20 cellular contexts compared by ENCODE assay signal in the genomic region with DNA sequence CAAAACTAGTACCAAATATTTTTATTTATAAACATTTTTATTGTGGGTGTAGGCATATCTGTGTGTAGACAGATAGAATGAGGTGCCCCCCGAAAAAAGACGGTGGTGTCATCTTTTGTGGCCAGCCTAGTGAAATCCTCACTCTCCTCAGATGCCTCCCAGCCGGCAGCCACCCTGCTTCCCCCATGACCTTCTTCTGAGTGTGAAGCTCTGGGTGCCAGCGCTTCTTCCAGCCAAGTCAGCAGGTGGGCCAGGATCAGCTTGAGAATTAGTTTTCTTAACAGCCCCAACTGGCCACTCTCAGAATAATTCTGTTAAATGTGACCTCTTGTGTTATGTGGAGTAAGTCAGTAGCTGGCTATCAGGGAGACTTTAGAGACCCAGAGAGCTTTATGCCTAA.
DNase-seq lines count a peak whose midpoint lies in the region; ATAC-seq and TF ChIP-seq lines count a peak whose summit lies in the region.
"Had no signal": no experiment of that assay in that cellular context is flagged by ENCODE, and none has a peak within 500 bp of the region (broad histone marks: within the 10 kb centered on the region; RNA-seq: fewer than 3 reads in every experiment).

No MANE protein-coding gene starts in this region.

- peaks cover 17% of the 10 kb centered on the region for H3K36me3 Mint-ChIP-seq in MCF 10A (ENCODE audit: insufficient read depth, unreplicated experiment)

- DNase-seq in MCF 10A (ENCODE audit: unreplicated experiment) (no peak), mammary epithelial cell (no peak), right cardiac atrium (no peak), psoas muscle (peak; percentile 28 to 73), uterus (no peak), thyroid gland (no peak)
- DNase-seq in stimulated activated CD4-positive, alpha-beta T cell treated with anti-CD3 and anti-CD28 coated beads, Interleukin-4, amount 100 ng/mL, for 1 hour: no peak
- DNase-seq: activated CD4-positive, alpha-beta memory T cell treated with anti-CD3 and anti-CD28 coated beads for 36 hours; activated effector memory CD4-positive, alpha-beta T cell treated with anti-CD3 and anti-CD28 coated beads, Interleukin-2, amount 50 U/mL, for 16 hours; effector CD4-positive, alpha-beta T cell; foreskin keratinocyte; lower lobe of right lung; NCI-H1694 treated with DMSO at 0.1 percent for 48 hours; NCI-H2227 treated with DMSO at 0.1 percent for 48 hours; stimulated activated CD4-positive, alpha-beta T cell treated with anti-CD3 and anti-CD28 coated beads, Interleukin-2, amount 100 ng/mL, for 24 hours; stimulated activated naive B cell treated with anti-CD40 and anti-IgM and Interleukin-4, amounts not matched to agents 10 μg/mL and 1 μg/mL and 100 μg/mL, for 72 hours had no signal

- H3K9me3 Mint-ChIP-seq in MCF 10A (ENCODE audit: unreplicated experiment): no peaks in the 10 kb centered on the region
- H3K9me3 Mint-ChIP-seq: activated CD4-positive, alpha-beta memory T cell treated with anti-CD3 and anti-CD28 coated beads for 36 hours; IgD-negative memory B cell; stimulated activated naive B cell treated with anti-CD40 and anti-IgM and Interleukin-4, amounts not matched to agents 10 μg/mL and 1 μg/mL and 100 μg/mL, for 72 hours had no signal

- H3K27me3 ChIP-seq in mammary epithelial cell (ENCODE audit: insufficient read depth, low read length) (no peaks in the 10 kb centered on the region), right cardiac atrium (ENCODE audit: control insufficient read depth, insufficient read depth) (no peaks in the 10 kb centered on the region), psoas muscle (ENCODE audit: insufficient read depth in 3 of 3, low read length in 2 of 3) (no peaks in the 10 kb centered on the region), uterus (no peaks in the 10 kb centered on the region), thyroid gland (no peaks in the 10 kb centered on the region)
- H3K27me3 ChIP-seq: foreskin keratinocyte, tibial nerve had no signal

- no peaks in the 10 kb centered on the region for H3K27me3 Mint-ChIP-seq in MCF 10A (ENCODE audit: insufficient read depth, unreplicated experiment)
- H3K27me3 Mint-ChIP-seq: activated CD4-positive, alpha-beta memory T cell treated with anti-CD3 and anti-CD28 coated beads for 36 hours; B cell; IgD-negative memory B cell; stimulated activated naive B cell treated with anti-CD40 and anti-IgM and Interleukin-4, amounts not matched to agents 10 μg/mL and 1 μg/mL and 100 μg/mL, for 72 hours had no signal

- H3K4me2 ChIP-seq in mammary epithelial cell (ENCODE audit: insufficient read depth, low read depth, low read length): no peak overlapping the region

- H4K20me1 ChIP-seq in mammary epithelial cell (ENCODE audit: insufficient read depth, low read length): no peaks in the 10 kb centered on the region

- CTCF ChIA-PET in MCF 10A (lab: Yijun Ruan, JAX) (interaction anchor here (0.6 to 1.4 kb wide), 3 partner anchors 29 to 480 kb away, joined by 3 to 4 read pairs (median 3); no protein-coding TSS in a partner anchor), mammary epithelial cell (lab: Charles Lee; ENCODE audit: low non-redundant PET) (no interaction called here)

- POLR2A ChIA-PET in MCF 10A (lab: Yijun Ruan, JAX): interaction anchor here (0.6 to 3.7 kb wide), 15 partner anchors 9 to 465 kb away, joined by 3 to 24 read pairs (median 5); no protein-coding TSS in a partner anchor

- peaks cover 54% of the 10 kb centered on the region for H3K4me1 Mint-ChIP-seq in MCF 10A (ENCODE audit: insufficient read depth, unreplicated experiment)
- H3K4me1 Mint-ChIP-seq: B cell; stimulated activated naive B cell treated with anti-CD40 and anti-IgM and Interleukin-4, amounts not matched to agents 10 μg/mL and 1 μg/mL and 100 μg/mL, for 72 hours had no signal

- peaks cover 26% of the 10 kb centered on the region for H3K4me1 ChIP-seq in mammary epithelial cell (ENCODE audit: insufficient read depth, low read length)
- peaks cover 16% of the 10 kb centered on the region for H3K4me1 ChIP-seq in right cardiac atrium (ENCODE audit: control insufficient read depth, insufficient read depth, low read length)
- H3K4me1 ChIP-seq in psoas muscle: peaks cover 40% of the 10 kb centered on the region
- peaks cover 0 to 3% of the 10 kb centered on the region in 2 donors for H3K4me1 ChIP-seq in uterus
- H3K4me1 ChIP-seq in thyroid gland: peaks cover 15% of the 10 kb centered on the region in 2 donors

- WGBS in mammary epithelial cell (ENCODE audit: low coverage, missing lambda C conversion rate): 100% methylated on average over 4 of the region's 4 CpGs
- 69% methylated on average over 4 of the region's 4 CpGs for WGBS in right cardiac atrium
- WGBS in psoas muscle, 3 donors: 31 to 35% (median 35%) methylated on average over 4 of the region's 4 CpGs
- 92 to 95% methylated on average over 4 of the region's 4 CpGs for WGBS in thyroid gland, 2 donors

- TF ChIP-seq CTCF in MCF 10A (IDR thresholded peaks at IDR 0.05; ENCODE audit: unreplicated experiment) (no peak), mammary epithelial cell (conservative IDR thresholded peaks at IDR 0.05 in 1 of 2, IDR thresholded peaks at IDR 0.05 in 1 of 2; ENCODE audit: extremely low read depth in 1 of 2, insufficient read depth in 1 of 2, low read depth in 1 of 2, low read length in 2 of 2) (no peak), psoas muscle (IDR thresholded peaks at IDR 0.05) (no peak), uterus (IDR thresholded peaks at IDR 0.05) (no peak), thyroid gland (IDR thresholded peaks at IDR 0.05) (no peak)

- peak overlapping the region; percentile 72 for H3K27ac Mint-ChIP-seq in MCF 10A (ENCODE audit: low read depth, unreplicated experiment)
- H3K27ac Mint-ChIP-seq: activated CD4-positive, alpha-beta memory T cell treated with anti-CD3 and anti-CD28 coated beads for 36 hours; B cell; IgD-negative memory B cell; stimulated activated naive B cell treated with anti-CD40 and anti-IgM and Interleukin-4, amounts not matched to agents 10 μg/mL and 1 μg/mL and 100 μg/mL, for 72 hours had no signal

- no peak overlapping the region for H3K4me3 Mint-ChIP-seq in MCF 10A (ENCODE audit: unreplicated experiment)
- H3K4me3 Mint-ChIP-seq: activated CD4-positive, alpha-beta memory T cell treated with anti-CD3 and anti-CD28 coated beads for 36 hours; B cell; IgD-negative memory B cell; stimulated activated naive B cell treated with anti-CD40 and anti-IgM and Interleukin-4, amounts not matched to agents 10 μg/mL and 1 μg/mL and 100 μg/mL, for 72 hours had no signal

- no peak overlapping the region for H3K9ac ChIP-seq in mammary epithelial cell (ENCODE audit: insufficient read depth, low read length)

- H3K36me3 ChIP-seq in mammary epithelial cell (ENCODE audit: insufficient read depth, low read length): no peaks in the 10 kb centered on the region
- H3K36me3 ChIP-seq in psoas muscle (ENCODE audit: insufficient read depth in 1 of 2, low read depth in 1 of 2): no peaks in the 10 kb centered on the region
- H3K36me3 ChIP-seq in uterus: no peaks in the 10 kb centered on the region
- H3K36me3 ChIP-seq in thyroid gland: no peaks in the 10 kb centered on the region
- H3K36me3 ChIP-seq: lower lobe of right lung, tibial nerve had no signal

- no peaks in the 10 kb centered on the region for H3K79me2 ChIP-seq in mammary epithelial cell (ENCODE audit: insufficient read depth, low read length)

- H3K27ac ChIP-seq in mammary epithelial cell (ENCODE audit: insufficient read depth, low read depth, low read length) (no peak overlapping the region), right cardiac atrium (ENCODE audit: low read length) (peak overlapping the region; percentile 73), psoas muscle (peak overlapping the region; percentile 84), uterus (peak overlapping the region; percentile 36 to 62), thyroid gland (no peak overlapping the region)
- H3K27ac ChIP-seq: foreskin keratinocyte, lower lobe of right lung had no signal

- ATAC-seq in right cardiac atrium (peak; percentile 32 to 41), psoas muscle (peak; percentile 44 to 71 (median 60)), HG03025 (IDR thresholded peaks at IDR 0.05; ENCODE audit: low FRiP score, unreplicated experiment) (no peak)
- ATAC-seq: foreskin keratinocyte; lower lobe of right lung; stimulated activated naive B cell treated with anti-CD40 and anti-IgM and Interleukin-4, amounts not matched to agents 10 μg/mL and 1 μg/mL and 100 μg/mL, for 72 hours had no signal

- H2AFZ ChIP-seq in mammary epithelial cell (ENCODE audit: low read depth, low read length): no peak overlapping the region

- in situ Hi-C loops in mammary epithelial cell (cut with MboI; ENCODE audit: low sequenced_read_pairs in 2 of 2): no loop called here

- intact Hi-C loops in MCF 10A (cut with micrococcal nuclease): no loop called here
- intact Hi-C loops in mammary epithelial cell (cut with micrococcal nuclease): no loop called here
- intact Hi-C loops in right cardiac atrium (cut with DNase I): no loop called here
- intact Hi-C loops in psoas muscle (cut with DNase I): loop anchor here (10.0 kb wide), 1 partner anchor 232 kb away; a partner anchor contains a TSS
- intact Hi-C loops in uterus (cut with DNase I; ENCODE audit: low total_unique reads): no loop called here
- intact Hi-C loops in thyroid gland (cut with DNase I): no loop called here

- H3K9me3 ChIP-seq in mammary epithelial cell (replicated peaks; ENCODE audit: insufficient read depth, low read length) (no peaks in the 10 kb centered on the region), right cardiac atrium (ENCODE audit: control insufficient read depth, low read length) (no peaks in the 10 kb centered on the region), psoas muscle (no peaks in the 10 kb centered on the region), uterus (no peaks in the 10 kb centered on the region), thyroid gland (no peaks in the 10 kb centered on the region)
- H3K9me3 ChIP-seq: lower lobe of right lung, tibial nerve had no signal

- BruUV-seq in MCF 10A (replicated peaks; lab: Mats Ljungman, UMichigan) (no TSS peak), mammary epithelial cell (replicated peaks; lab: Mats Ljungman, UMichigan) (no TSS peak)

- TF ChIP-seq POLR2A in uterus (IDR thresholded peaks at IDR 0.05) (no peak), thyroid gland (IDR thresholded peaks at IDR 0.05) (no peak)

- dilution Hi-C loops in mammary epithelial cell (cut with HindIII; ENCODE audit: low sequenced_read_pairs): no loop called here

- H3K4me3 ChIP-seq in mammary epithelial cell (replicated peaks in 1 of 3; ENCODE audit: insufficient read depth in 1 of 3, low read depth in 2 of 3, low read length in 3 of 3): no peak overlapping the region
- H3K4me3 ChIP-seq in right cardiac atrium (ENCODE audit: low read length): no peak overlapping the region
- H3K4me3 ChIP-seq in psoas muscle: no peak overlapping the region
- no peak overlapping the region for H3K4me3 ChIP-seq in uterus
- no peak overlapping the region for H3K4me3 ChIP-seq in thyroid gland (replicated peaks in 1 of 3)
- H3K4me3 ChIP-seq: lower lobe of right lung, tibial nerve had no signal

Comparison
In these comparisons a context has a peak if more than half of its experiments do, and no peak if none do; other contexts are left out.
1. DNase-seq: peak in psoas muscle (2 of 2); none in MCF 10A (single experiment), mammary epithelial cell (single experiment), right cardiac atrium (0 of 3), uterus (0 of 2), thyroid gland (0 of 2) and stimulated activated CD4-positive, alpha-beta T cell treated with anti-CD3 and anti-CD28 coated beads, Interleukin-4, amount 100 ng/mL, for 1 hour (single experiment).
2. H3K27ac ChIP-seq: peak in right cardiac atrium (single experiment), psoas muscle (single experiment) and uterus (2 of 2); none in mammary epithelial cell (single experiment) and thyroid gland (0 of 3).
3. intact Hi-C loops: an anchor here in psoas muscle (10.0 kb wide); none called in MCF 10A, mammary epithelial cell, right cardiac atrium, uterus and thyroid gland.